8 cellular contexts compared by ENCODE assay signal in the genomic region with DNA sequence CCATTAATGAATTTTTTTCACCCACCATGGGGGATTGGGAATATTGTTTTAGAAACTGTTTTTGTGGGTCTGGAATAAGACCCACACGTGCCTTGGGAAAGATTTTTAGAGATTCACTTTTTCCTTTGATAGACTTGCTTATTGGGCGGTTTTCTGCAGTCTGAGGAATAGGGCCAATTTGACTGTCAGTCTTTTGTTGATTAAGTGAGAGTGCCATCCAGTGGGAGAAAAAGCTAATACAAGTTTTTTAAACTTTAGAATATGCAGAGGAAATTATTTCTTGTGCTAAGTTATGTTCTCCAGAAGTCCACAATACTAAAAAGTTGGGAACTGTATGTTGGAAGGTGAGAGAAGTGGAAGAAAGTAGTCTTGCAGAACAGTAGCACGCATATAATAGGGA. TPM values are rescaled to one million over a fixed set of nuclear protein-coding genes. Genes with fewer than 3 reads are reported as not detected.
A peak's percentile ranks its signal among the peaks of the same experiment; 100 is the strongest.
DNase-seq lines count a peak whose midpoint lies in the region; ATAC-seq and TF ChIP-seq lines count a peak whose summit lies in the region.

No MANE protein-coding gene starts in this region.

- no peaks in the 10 kb centered on the region for H3K4me1 ChIP-seq in cardiac muscle cell (ENCODE audit: low read depth)
- H3K4me1 ChIP-seq in OCI-LY3 (ENCODE audit: low read length) = no peaks in the 10 kb centered on the region
- no peaks in the 10 kb centered on the region for H3K4me1 ChIP-seq in upper lobe of right lung

- H3K4me3 ChIP-seq in cardiac muscle cell (no peak overlapping the region), OCI-LY3 (ENCODE audit: low read length) (no peak overlapping the region), upper lobe of right lung (no peak overlapping the region)

- no peaks in the 10 kb centered on the region for H4K20me1 ChIP-seq in OCI-LY3 (ENCODE audit: insufficient read depth, low read length)

- TF ChIP-seq CTCF in cardiac muscle cell (IDR thresholded peaks at IDR 0.05; ENCODE audit: low read depth, low read length) (peak; percentile 43), OCI-LY3 (IDR thresholded peaks at IDR 0.05; ENCODE audit: low read depth, low read length) (peak; percentile 56), upper lobe of right lung (IDR thresholded peaks at IDR 0.05) (peak; percentile 14)

- ATAC-seq in upper lobe of right lung (no peak), GM21825 (IDR thresholded peaks at IDR 0.05; ENCODE audit: unreplicated experiment) (no peak)

- H2AFZ ChIP-seq in OCI-LY3 (ENCODE audit: low read depth, low read length) = no peak overlapping the region

- no peaks in the 10 kb centered on the region for H3K27me3 ChIP-seq in cardiac muscle cell
- H3K27me3 ChIP-seq in OCI-LY3 (ENCODE audit: low read depth, low read length) = no peaks in the 10 kb centered on the region
- no peaks in the 10 kb centered on the region for H3K27me3 ChIP-seq in upper lobe of right lung

- no peak overlapping the region for H3K4me2 ChIP-seq in OCI-LY3 (ENCODE audit: low read length)

- H3K9me3 ChIP-seq in cardiac muscle cell (ENCODE audit: low read depth) = no peaks in the 10 kb centered on the region
- H3K9me3 ChIP-seq in OCI-LY3 (ENCODE audit: insufficient read depth, low read length) = no peaks in the 10 kb centered on the region
- H3K9me3 ChIP-seq in upper lobe of right lung = no peaks in the 10 kb centered on the region

- peaks cover 4% of the 10 kb centered on the region; the same call in 1 of the 2 replicates for H3K79me2 ChIP-seq in OCI-LY3 (ENCODE audit: low read length)

- H3K9ac ChIP-seq in OCI-LY3 (ENCODE audit: low read length) = no peak overlapping the region

- no peaks in the 10 kb centered on the region for H3K36me3 ChIP-seq in cardiac muscle cell
- H3K36me3 ChIP-seq in OCI-LY3 (replicated peaks; ENCODE audit: low read depth, low read length) = peaks cover 9% of the 10 kb centered on the region
- no peaks in the 10 kb centered on the region for H3K36me3 ChIP-seq in upper lobe of right lung

- intact Hi-C loops in cardiac septum (cut with DNase I) (no loop called here), upper lobe of right lung (cut with DNase I) (no loop called here)

- no peak overlapping the region for H3K27ac ChIP-seq in cardiac muscle cell
- no peak overlapping the region for H3K27ac ChIP-seq in OCI-LY3 (ENCODE audit: low read length)
- no peak overlapping the region for H3K27ac ChIP-seq in upper lobe of right lung

- DNase-seq in cardiac muscle cell (ENCODE audit: low read depth in 1 of 2, low spot score in 1 of 2) (peak; percentile 12 to 52), cardiac septum (ENCODE audit: low spot score) (no peak), fibroblast of gingiva (ENCODE audit: low read depth) (peak; percentile 29), upper lobe of right lung (no peak), LoVo (ENCODE audit: low spot score) (no peak), NCI-H345 treated with DMSO at 0.1 percent for 48 hours (lab: John Stamatoyannopoulos, UW; ENCODE audit: unreplicated experiment) (no peak)

RNA-seq across cellular contexts. Expression of gene PRMT3, which starts 56.1 kb away (rescaled TPM):
- total RNA-seq in cardiac muscle cell (11.7 and 14.2 TPM in 2 replicates), cardiac septum (9.7 TPM), upper lobe of right lung (10.2 TPM)
- polyA plus RNA-seq in cardiac muscle cell = 15.7 and 19.4 TPM in 2 replicates

Comparison
In these comparisons a context has a peak if more than half of its experiments do, and no peak if none do; other contexts are left out.
1. DNase-seq: peak in cardiac muscle cell (2 of 2) and fibroblast of gingiva (single experiment); none in cardiac septum (single experiment), upper lobe of right lung (single experiment), LoVo (single experiment) and NCI-H345 treated with DMSO at 0.1 percent for 48 hours (single experiment).
2. Peak in every context shown above with its lines, with median percentiles within 50 percentile points of each other: CTCF ChIP-seq.